In the genomic region with DNA sequence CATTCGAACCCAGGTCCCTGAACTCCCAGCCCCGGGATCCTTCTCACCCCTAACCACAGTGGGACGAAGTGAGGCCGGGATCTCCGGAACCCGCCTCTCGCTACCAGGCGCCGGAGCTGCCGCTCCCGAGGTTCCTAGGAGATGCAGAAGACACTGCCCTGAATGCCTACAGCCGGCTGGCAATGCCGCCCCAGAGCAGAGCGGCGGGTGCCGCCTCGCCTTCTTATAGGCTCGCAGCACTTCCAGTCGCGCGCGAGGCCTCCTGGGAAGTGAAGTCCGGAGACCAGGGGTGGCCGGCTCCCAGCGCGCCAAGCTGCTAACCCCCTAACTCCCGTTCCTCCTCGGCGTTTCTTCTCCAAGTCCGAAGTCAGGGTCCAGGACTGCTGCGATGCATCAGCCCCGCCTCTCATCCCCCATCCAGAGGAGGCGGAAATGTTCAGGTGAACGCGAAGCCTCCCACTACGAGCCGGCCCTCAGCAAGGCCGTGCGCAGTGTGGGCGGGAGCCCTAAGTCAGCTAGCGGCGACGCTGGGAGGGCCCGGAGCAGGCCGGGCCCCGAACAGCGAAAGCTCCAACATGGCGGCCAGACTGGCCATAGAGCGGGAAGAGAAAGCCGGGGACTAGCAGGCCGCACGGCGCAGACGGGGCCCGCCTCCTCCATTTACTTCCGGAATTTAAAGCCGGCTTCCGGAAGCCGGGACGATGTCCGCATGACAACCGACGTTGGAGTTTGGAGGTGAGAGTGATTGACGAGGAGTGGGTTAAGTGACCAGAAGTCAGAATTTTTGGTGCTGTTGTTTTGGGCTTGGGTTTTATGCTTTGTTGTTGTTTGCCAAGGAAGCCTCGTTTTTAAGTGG, we compare ENCODE assay signal across 8 cellular contexts.
DNase-seq lines count a peak whose midpoint lies in the region; ATAC-seq and TF ChIP-seq lines count a peak whose summit lies in the region.

A gene with protein sequence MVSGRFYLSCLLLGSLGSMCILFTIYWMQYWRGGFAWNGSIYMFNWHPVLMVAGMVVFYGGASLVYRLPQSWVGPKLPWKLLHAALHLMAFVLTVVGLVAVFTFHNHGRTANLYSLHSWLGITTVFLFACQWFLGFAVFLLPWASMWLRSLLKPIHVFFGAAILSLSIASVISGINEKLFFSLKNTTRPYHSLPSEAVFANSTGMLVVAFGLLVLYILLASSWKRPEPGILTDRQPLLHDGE (minus strand): TSS at position 197 of the 856 bp plus-strand sequence. CDS start 5,169 bp downstream, outside the sequence.
A gene (plus strand): TSS at position 689 of the 856 bp plus-strand sequence. CDS start 2,017 bp downstream, outside the sequence.

- peak within 1 kb of the TSS; percentile 69 for H3K4me3 ChIP-seq in AG04449 (ENCODE audit: low read depth, low read length)

- DNase-seq in AG04449 (ENCODE audit: low read depth, low spot score): peak; percentile 68
- DNase-seq in NCI-H2227 treated with DMSO at 0.1 percent for 48 hours (lab: John Stamatoyannopoulos, UW): peak; percentile 98
- DNase-seq in activated CD4-positive, CD25-positive, alpha-beta regulatory T cell (lab: John Stamatoyannopoulos, UW): peak; percentile 73 to 79 (median 75)
- peak; percentile 82 for DNase-seq in central memory CD4-positive, alpha-beta T cell
- DNase-seq in iris pigment epithelial cell (ENCODE audit: low read depth): peak; percentile 94
- peak; percentile 83 for DNase-seq in stimulated activated CD4-positive, alpha-beta T cell treated with anti-CD3 and anti-CD28 coated beads, Interleukin-12 subunit alpha, Interleukin-12 subunit beta, amount 100 ng/mL, for 4 hours

- ATAC-seq in GM18873 (IDR thresholded peaks at IDR 0.05; ENCODE audit: low FRiP score, unreplicated experiment) (peak; percentile 69), HG03139 (IDR thresholded peaks at IDR 0.05; ENCODE audit: unreplicated experiment) (peak; percentile 76)

- TF ChIP-seq CTCF in AG04449 (IDR thresholded peaks at IDR 0.05; ENCODE audit: insufficient read depth, low read length, missing control alignments): no peak

- POLR2A ChIA-PET in AG04449 (lab: Yijun Ruan, JAX): interaction anchor here (0.8 to 3.2 kb wide), 17 partner anchors 9 to 274 kb away, joined by 3 to 33 read pairs (median 7); a partner anchor contains a TSS

- CTCF ChIA-PET in AG04449 (lab: Yijun Ruan, JAX): interaction anchor here (0.8 to 27.5 kb wide), 10 partner anchors 9 to 84 kb away, joined by 3 to 352 read pairs (median 6); a partner anchor contains a TSS

Comparison
In these comparisons a context has a peak if more than half of its experiments do, and no peak if none do; other contexts are left out.
1. Peak in every context shown above with its lines: DNase-seq, ATAC-seq and H3K4me3 ChIP-seq.